Comparison of ENCODE assay signal across 18 cellular contexts in genomic region chr5:154895606-154896561, GRCh38. TPM values are rescaled to one million over a fixed set of nuclear protein-coding genes. Genes with fewer than 3 reads are reported as not detected.
"Had no signal": no experiment of that assay in that cellular context is flagged by ENCODE, and none has a peak within 500 bp of the region (broad histone marks: within the 10 kb centered on the region; RNA-seq: fewer than 3 reads in every experiment).

No MANE protein-coding gene starts in this region.

- H3K4me1 ChIP-seq: esophagus muscularis mucosa, heart left ventricle, psoas muscle had no signal

- DNase-seq: activated CD4-positive, alpha-beta T cell treated with anti-CD3 and anti-CD28 coated beads, Interleukin-2, amount 50 U/mL, for 4 hours; activated naive CD4-positive, alpha-beta T cell treated with Interleukin-2 at 50 U/mL for 16 hours; activated naive CD8-positive, alpha-beta T cell treated with anti-CD3 and anti-CD28 coated beads, Interleukin-2, amount 50 U/mL, for 24 hours; activated T-cell treated with anti-CD3 and anti-CD28 coated beads for 4 hours; aorta; brain microvascular endothelial cell; cortex of kidney; heart left ventricle; naive thymus-derived CD8-positive, alpha-beta T cell; ovary; psoas muscle; right cardiac atrium; stimulated activated CD4-positive, alpha-beta T cell treated with anti-CD3 and anti-CD28 coated beads, Interleukin-4, amount 100 ng/mL, for 1 hour; T-helper 17 cell had no signal

- ATAC-seq: activated naive CD8-positive, alpha-beta T cell treated with anti-CD3 and anti-CD28 coated beads, Interleukin-2, amount 50 U/mL, for 24 hours; activated T-helper 17 cell treated with anti-CD3 and anti-CD28 coated beads, Interleukin-2, amount 50 U/mL, for 72 hours; gastroesophageal sphincter; heart left ventricle; naive thymus-derived CD8-positive, alpha-beta T cell; psoas muscle; right cardiac atrium; T-helper 17 cell had no signal

- H3K36me3 ChIP-seq: ovary had no signal

- H3K27ac ChIP-seq: brain microvascular endothelial cell, esophagus muscularis mucosa, gastroesophageal sphincter, heart left ventricle, ovary, psoas muscle, skin epidermis had no signal

- H3K4me3 ChIP-seq: esophagus muscularis mucosa, gastroesophageal sphincter, heart left ventricle, ovary, psoas muscle, skin epidermis had no signal

- H3K27me3 ChIP-seq: brain microvascular endothelial cell, esophagus muscularis mucosa, gastroesophageal sphincter, heart left ventricle, ovary had no signal

- H3K9me3 ChIP-seq: esophagus muscularis mucosa, gastroesophageal sphincter, heart left ventricle, ovary, psoas muscle had no signal

RNA-seq across cellular contexts. Expression of gene FAXDC2, which starts 45.5 kb away (rescaled TPM):
- total RNA-seq: activated T-helper 17 cell treated with anti-CD3 and anti-CD28 coated beads, Interleukin-2, amount 50 U/mL, for 72 hours had no signal
